8 cellular contexts compared by ENCODE assay signal in genomic region chr10:110395350-110396283, GRCh38.
A peak's percentile ranks its signal among the peaks of the same experiment; 100 is the strongest.
DNase-seq lines count a peak whose midpoint lies in the region; ATAC-seq and TF ChIP-seq lines count a peak whose summit lies in the region.

No MANE protein-coding gene starts in this region.

- H2AFZ ChIP-seq in neural progenitor cell (replicated peaks), result no peak overlapping the region

- no peaks in the 10 kb centered on the region for H3K9me3 ChIP-seq in neural progenitor cell (ENCODE audit: low read depth)

- H3K4me3 ChIP-seq in AG09309 (ENCODE audit: control insufficient read depth, low read depth, low read length) (no peak overlapping the region), neural progenitor cell (no peak overlapping the region)

- no peaks in the 10 kb centered on the region for H3K27me3 ChIP-seq in neural progenitor cell

- H3K4me1 Mint-ChIP-seq in activated T-helper 1 cell treated with anti-CD3 and anti-CD28 coated beads, Interleukin-12 subunit alpha, Interleukin-12 subunit beta, Interleukin-2, Interleukin-4 antibody, amounts not matched to agents 30 ng/mL and 10 ng/mL and 1 ng/mL, durations not matched to agents 14 hours and 24 hours and 36 hours (ENCODE audit: low read depth), result peaks cover 74% of the 10 kb centered on the region
- H3K4me1 Mint-ChIP-seq in neural progenitor cell, result peaks cover 27% of the 10 kb centered on the region

- H4K20me1 ChIP-seq in neural progenitor cell (ENCODE audit: low read depth), result no peaks in the 10 kb centered on the region

- H3K79me2 ChIP-seq in neural progenitor cell (ENCODE audit: low read depth), result no peaks in the 10 kb centered on the region

- H3K27me3 Mint-ChIP-seq in activated T-helper 1 cell treated with anti-CD3 and anti-CD28 coated beads, Interleukin-12 subunit alpha, Interleukin-12 subunit beta, Interleukin-2, Interleukin-4 antibody, amounts not matched to agents 30 ng/mL and 10 ng/mL and 1 ng/mL, durations not matched to agents 14 hours and 24 hours and 36 hours (ENCODE audit: insufficient read depth), result no peaks in the 10 kb centered on the region
- H3K27me3 Mint-ChIP-seq in neural progenitor cell (ENCODE audit: insufficient read depth, low read depth), result peaks cover 7% of the 10 kb centered on the region

- DNase-seq in AG09309 (ENCODE audit: low read depth), result peak; percentile 91
- peak; percentile 60 for DNase-seq in GM19238 (ENCODE audit: insufficient read length, low spot score)
- peak; percentile 67 for DNase-seq in activated T-helper 1 cell treated with anti-CD3 and anti-CD28 coated beads, Interleukin-12 subunit alpha, Interleukin-12 subunit beta, Interleukin-2, Interleukin-4 antibody, amounts not matched to agents 30 ng/mL and 10 ng/mL and 1 ng/mL, durations not matched to agents 14 hours and 24 hours and 36 hours (ENCODE audit: low spot score)
- DNase-seq in kidney glomerular epithelial cell (lab: John Stamatoyannopoulos, UW), result peak; percentile 97
- peak; percentile 73 for DNase-seq in ureter (ENCODE audit: low spot score)
- DNase-seq in neural progenitor cell (ENCODE audit: low spot score), result no peak

- ATAC-seq in HG03175 (IDR thresholded peaks at IDR 0.05; ENCODE audit: unreplicated experiment) (peak; percentile 77), HG03025 (IDR thresholded peaks at IDR 0.05; ENCODE audit: low FRiP score, unreplicated experiment) (no peak)

- no peaks in the 10 kb centered on the region for H3K36me3 ChIP-seq in neural progenitor cell

- no peak overlapping the region for H3K4me2 ChIP-seq in neural progenitor cell

- peak overlapping the region; percentile 80 for H3K27ac Mint-ChIP-seq in activated T-helper 1 cell treated with anti-CD3 and anti-CD28 coated beads, Interleukin-12 subunit alpha, Interleukin-12 subunit beta, Interleukin-2, Interleukin-4 antibody, amounts not matched to agents 30 ng/mL and 10 ng/mL and 1 ng/mL, durations not matched to agents 14 hours and 24 hours and 36 hours
- H3K27ac Mint-ChIP-seq in neural progenitor cell, result no peak overlapping the region

- no peaks in the 10 kb centered on the region for H3K9me3 Mint-ChIP-seq in activated T-helper 1 cell treated with anti-CD3 and anti-CD28 coated beads, Interleukin-12 subunit alpha, Interleukin-12 subunit beta, Interleukin-2, Interleukin-4 antibody, amounts not matched to agents 30 ng/mL and 10 ng/mL and 1 ng/mL, durations not matched to agents 14 hours and 24 hours and 36 hours
- H3K9me3 Mint-ChIP-seq in neural progenitor cell, result no peaks in the 10 kb centered on the region

- peak overlapping the region; percentile 15 for H3K4me3 Mint-ChIP-seq in activated T-helper 1 cell treated with anti-CD3 and anti-CD28 coated beads, Interleukin-12 subunit alpha, Interleukin-12 subunit beta, Interleukin-2, Interleukin-4 antibody, amounts not matched to agents 30 ng/mL and 10 ng/mL and 1 ng/mL, durations not matched to agents 14 hours and 24 hours and 36 hours
- H3K4me3 Mint-ChIP-seq in neural progenitor cell, result no peak overlapping the region

- no peaks in the 10 kb centered on the region for H3F3A ChIP-seq in neural progenitor cell (ENCODE audit: low read depth)

- H3K9ac ChIP-seq in neural progenitor cell, result no peak overlapping the region

- H3K27ac ChIP-seq in neural progenitor cell, result no peak overlapping the region

- peaks cover 4% of the 10 kb centered on the region for H3K36me3 Mint-ChIP-seq in activated T-helper 1 cell treated with anti-CD3 and anti-CD28 coated beads, Interleukin-12 subunit alpha, Interleukin-12 subunit beta, Interleukin-2, Interleukin-4 antibody, amounts not matched to agents 30 ng/mL and 10 ng/mL and 1 ng/mL, durations not matched to agents 14 hours and 24 hours and 36 hours (ENCODE audit: low read depth)
- no peaks in the 10 kb centered on the region for H3K36me3 Mint-ChIP-seq in neural progenitor cell

- TF ChIP-seq CTCF in AG09309 (IDR thresholded peaks at IDR 0.05; ENCODE audit: control insufficient read depth, insufficient read depth, low read depth, low read length, missing control alignments), result no peak
- TF ChIP-seq CTCF in neural progenitor cell (IDR thresholded peaks at IDR 0.05), result no peak

- intact Hi-C loops in activated T-helper 1 cell treated with anti-CD3 and anti-CD28 coated beads, Interleukin-12 subunit alpha, Interleukin-12 subunit beta, Interleukin-2, Interleukin-4 antibody, amounts not matched to agents 30 ng/mL and 10 ng/mL and 1 ng/mL, durations not matched to agents 14 hours and 24 hours and 36 hours (cut with micrococcal nuclease), result loop anchor here (1.0 kb wide), 6 partner anchors 13 to 102 kb away; partner anchors contain the start of gene DUSP5

- H3K4me1 ChIP-seq in neural progenitor cell, result peaks cover 28% of the 10 kb centered on the region
